Comparison of ENCODE assay signal across 1 cellular context in genomic region chr16:2514333-2515179, GRCh38.
TF ChIP-seq lines count a peak whose summit lies in the region.

No MANE protein-coding gene starts in this region.

TF ChIP-seq in endothelial cell of umbilical vein, 7 proteins besides CTCF, POLR2A, EP300 and RAD21:
- TF ChIP-seq EZH2 (IDR thresholded peaks at IDR 0.05; ENCODE audit: borderline replicate concordance, low read depth, low read length, severe bottlenecking), result no peak
- TF ChIP-seq MAX (IDR thresholded peaks at IDR 0.05; ENCODE audit: insufficient read depth, insufficient read length), result no peak
- no peak for TF ChIP-seq MYC (IDR thresholded peaks at IDR 0.05; ENCODE audit: low read depth, low read length)
- TF ChIP-seq POLR2AphosphoS5 (IDR thresholded peaks at IDR 0.05; ENCODE audit: insufficient read depth, low read depth, low read length), result no peak
